ENCODE assay signal across 13 cellular contexts in genomic region chr20:21183722-21184121, GRCh38. TPM values are rescaled to one million over a fixed set of nuclear protein-coding genes. Genes with fewer than 3 reads are reported as not detected.
A peak's percentile ranks its signal among the peaks of the same experiment; 100 is the strongest.
DNase-seq lines count a peak whose midpoint lies in the region; ATAC-seq and TF ChIP-seq lines count a peak whose summit lies in the region.
"Had no signal": no experiment of that assay in that cellular context is flagged by ENCODE, and none has a peak within 500 bp of the region (broad histone marks: within the 10 kb centered on the region; RNA-seq: fewer than 3 reads in every experiment).

No MANE protein-coding gene starts in this region.

- no peaks in the 10 kb centered on the region for H3K27me3 Mint-ChIP-seq in T-helper 2 cell treated with Interferon-gamma antibody and Interleukin-4, amounts not matched to agents 5 μg/mL and 100 μg/mL, for 36 hours (ENCODE audit: low read depth)
- H3K27me3 Mint-ChIP-seq: natural killer cell treated with Interleukin-12 subunit alpha and Interleukin-12 subunit beta and Interleukin-15 and Interleukin-18, amount 100 ng/mL, for 72 hours; T-helper 17 cell had no signal

- no peaks in the 10 kb centered on the region for H3K9me3 ChIP-seq in heart left ventricle
- no peaks in the 10 kb centered on the region for H3K9me3 ChIP-seq in uterus

- peaks cover 1% of the 10 kb centered on the region for H3K4me1 Mint-ChIP-seq in T-helper 2 cell treated with Interferon-gamma antibody and Interleukin-4, amounts not matched to agents 5 μg/mL and 100 μg/mL, for 36 hours (ENCODE audit: low read depth)

- H3K4me3 Mint-ChIP-seq in T-helper 2 cell treated with Interferon-gamma antibody and Interleukin-4, amounts not matched to agents 5 μg/mL and 100 μg/mL, for 36 hours, result no peak overlapping the region
- H3K4me3 Mint-ChIP-seq: natural killer cell treated with Interleukin-12 subunit alpha and Interleukin-12 subunit beta and Interleukin-15 and Interleukin-18, amount 100 ng/mL, for 72 hours; T-helper 17 cell had no signal

- intact Hi-C loops in heart left ventricle (cut with DNase I), result no loop called here
- intact Hi-C loops in left cardiac atrium (cut with DNase I), result no loop called here
- intact Hi-C loops in uterus (cut with DNase I; ENCODE audit: low total_unique reads), result no loop called here

- H3K27ac ChIP-seq in heart left ventricle (peak overlapping the region in 8 of 12 donors; percentile 1 to 80 (median 32)), uterus (peak overlapping the region; percentile 81 to 83)

- no peaks in the 10 kb centered on the region for H3K9me3 Mint-ChIP-seq in T-helper 2 cell treated with Interferon-gamma antibody and Interleukin-4, amounts not matched to agents 5 μg/mL and 100 μg/mL, for 36 hours
- H3K9me3 Mint-ChIP-seq: natural killer cell treated with Interleukin-12 subunit alpha and Interleukin-12 subunit beta and Interleukin-15 and Interleukin-18, amount 100 ng/mL, for 72 hours had no signal

- no peak for TF ChIP-seq POLR2A in heart left ventricle (IDR thresholded peaks at IDR 0.05)
- no peak for TF ChIP-seq POLR2A in uterus (IDR thresholded peaks at IDR 0.05)

- in situ Hi-C loops in SK-MEL-5 (cut with HindIII; ENCODE audit: low pct_unique_long_range_greater_than_20kb, low sequenced_read_pairs), result no loop called here

- ATAC-seq in heart left ventricle, result peak in 3 of 4 donors; percentile 25 to 53 (median 34)
- no peak for ATAC-seq in left cardiac atrium
- no peak for ATAC-seq in HG03095 (IDR thresholded peaks at IDR 0.05; ENCODE audit: unreplicated experiment)
- ATAC-seq: natural killer cell treated with Interleukin-12 subunit alpha and Interleukin-12 subunit beta and Interleukin-15 and Interleukin-18, amount 100 ng/mL, for 72 hours; T-helper 17 cell had no signal

- H3K4me1 ChIP-seq in heart left ventricle (peaks cover 0 to 14% (median 4%) of the 10 kb centered on the region in 12 donors), uterus (peaks cover 13 to 16% of the 10 kb centered on the region in 2 donors)

- TF ChIP-seq CTCF in heart left ventricle (IDR thresholded peaks at IDR 0.05), result no peak
- TF ChIP-seq CTCF in uterus (IDR thresholded peaks at IDR 0.05), result no peak

- H3K4me3 ChIP-seq in heart left ventricle, result no peak overlapping the region
- H3K4me3 ChIP-seq in uterus, result no peak overlapping the region

- 71 to 93% (median 87%) methylated on average over 2 of the region's 2 CpGs for WGBS in heart left ventricle, 4 donors

- DNase-seq in heart left ventricle, result no peak
- DNase-seq in left cardiac atrium, result no peak
- peak; percentile 39 for DNase-seq in SK-MEL-5 (ENCODE audit: low read depth, low spot score)
- peak; percentile 11 for DNase-seq in foreskin melanocyte
- no peak for DNase-seq in uterus
- DNase-seq in T-helper 2 cell treated with Interferon-gamma antibody and Interleukin-4, amounts not matched to agents 5 μg/mL and 100 μg/mL, for 36 hours (ENCODE audit: low spot score), result no peak
- no peak for DNase-seq in NCI-H446 (lab: John Stamatoyannopoulos, UW)
- DNase-seq: 8988T; activated CD4-positive, alpha-beta T cell treated with anti-CD3 and anti-CD28 coated beads, Interleukin-2, amount 50 U/mL, for 4 hours; Kasumi-1; T-helper 17 cell had no signal

- peaks cover 2% of the 10 kb centered on the region for H3K36me3 Mint-ChIP-seq in T-helper 2 cell treated with Interferon-gamma antibody and Interleukin-4, amounts not matched to agents 5 μg/mL and 100 μg/mL, for 36 hours (ENCODE audit: low read depth)
- H3K36me3 Mint-ChIP-seq: natural killer cell treated with Interleukin-12 subunit alpha and Interleukin-12 subunit beta and Interleukin-15 and Interleukin-18, amount 100 ng/mL, for 72 hours had no signal

- no peak overlapping the region for H3K27ac Mint-ChIP-seq in T-helper 2 cell treated with Interferon-gamma antibody and Interleukin-4, amounts not matched to agents 5 μg/mL and 100 μg/mL, for 36 hours
- H3K27ac Mint-ChIP-seq: natural killer cell treated with Interleukin-12 subunit alpha and Interleukin-12 subunit beta and Interleukin-15 and Interleukin-18, amount 100 ng/mL, for 72 hours; T-helper 17 cell had no signal

- H3K36me3 ChIP-seq in heart left ventricle (no peaks in the 10 kb centered on the region), uterus (no peaks in the 10 kb centered on the region)

- H3K27me3 ChIP-seq in heart left ventricle (no peaks in the 10 kb centered on the region), uterus (no peaks in the 10 kb centered on the region)

RNA-seq across cellular contexts. Expression of gene KIZ, which starts 57.8 kb away (rescaled TPM):
- 10 to 100 TPM; 15.2 to 31.2 (median 25.2) TPM for total RNA-seq in heart left ventricle
- 10 to 100 TPM in 1 of 2 donors, 1 to 10 TPM in 1; 8.8 to 19.4 TPM for polyA plus RNA-seq in heart left ventricle
- total RNA-seq in left cardiac atrium, result 10 to 100 TPM; 15.1 to 25.4 TPM
- total RNA-seq in SK-MEL-5 (2014; rRNA removed; shearing (Covaris generic)), result 16.5 and 18.9 TPM in 2 replicates
- 7.5 and 7.7 TPM in 2 replicates for polyA plus RNA-seq in SK-MEL-5 (2015; cell fraction: cytosol; rRNA removed)
- 32.2 and 49.7 TPM in 2 replicates for polyA plus RNA-seq in SK-MEL-5 (2015; cell fraction: nucleus; rRNA removed)
- 10 to 100 TPM; 23.2 to 58.7 (median 28.3) TPM for total RNA-seq in uterus

Comparison
In these comparisons a context has a peak if more than half of its experiments do, and no peak if none do; other contexts are left out.
1. ATAC-seq: peak in heart left ventricle (3 of 4); none in left cardiac atrium (0 of 2) and HG03095 (single experiment).
2. DNase-seq: peak in SK-MEL-5 (single experiment) and foreskin melanocyte (single experiment); none in heart left ventricle (0 of 5), left cardiac atrium (single experiment), uterus (0 of 2), T-helper 2 cell treated with Interferon-gamma antibody and Interleukin-4, amounts not matched to agents 5 μg/mL and 100 μg/mL, for 36 hours (single experiment) and NCI-H446 (0 of 2).